In the genomic region with DNA sequence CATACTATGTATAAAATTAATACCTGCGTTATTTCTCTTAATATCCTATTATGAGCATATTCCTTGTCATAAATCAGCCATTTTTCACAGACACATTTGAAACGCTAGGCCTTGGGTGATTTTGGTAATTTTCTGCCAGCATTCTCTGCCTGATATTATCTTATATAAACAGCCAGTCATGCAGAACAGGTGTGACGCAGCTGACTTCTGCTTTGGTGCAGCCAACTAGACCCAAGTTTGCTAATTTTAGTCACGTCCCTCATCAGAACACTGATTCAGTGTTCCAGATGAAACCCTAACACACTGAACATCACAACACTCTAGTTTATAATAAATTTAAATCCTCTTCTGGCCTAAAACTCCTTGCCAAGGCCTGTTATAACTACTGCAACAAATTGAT, we compare ENCODE assay signal across 17 cellular contexts.
DNase-seq lines count a peak whose midpoint lies in the region; ATAC-seq, FAIRE-seq and TF ChIP-seq lines count a peak whose summit lies in the region.
"Had no signal": no experiment of that assay in that cellular context is flagged by ENCODE, and none has a peak within 500 bp of the region (broad histone marks: within the 10 kb centered on the region; RNA-seq: fewer than 3 reads in every experiment).

No MANE protein-coding gene starts in this region.

- no peak overlapping the region for H3K27ac Mint-ChIP-seq in memory B cell
- H3K27ac Mint-ChIP-seq in immature natural killer cell: no peak overlapping the region
- H3K27ac Mint-ChIP-seq: activated CD8-positive, alpha-beta T cell treated with anti-CD3 and anti-CD28 coated beads for 36 hours had no signal

- no peak overlapping the region for H3K4me2 ChIP-seq in neuronal stem cell (ENCODE audit: insufficient read depth, low read length, poor library complexity, severe bottlenecking)

- no peak overlapping the region for H2BK15ac ChIP-seq in neuronal stem cell (ENCODE audit: low read length)

- H2BK5ac ChIP-seq in neuronal stem cell (ENCODE audit: low read length): no peak overlapping the region

- H3K36me3 Mint-ChIP-seq in memory B cell (no peaks in the 10 kb centered on the region), immature natural killer cell (no peaks in the 10 kb centered on the region)

- H3K4me1 ChIP-seq in SJCRH30 (peaks cover 28% of the 10 kb centered on the region), neuronal stem cell (ENCODE audit: control insufficient read depth in 2 of 2, insufficient read depth in 1 of 2, low read depth in 1 of 2, low read length in 2 of 2) (no peaks in the 10 kb centered on the region)
- H3K4me1 ChIP-seq: left ventricle myocardium inferior, transverse colon had no signal

- no peak for FAIRE-seq in GM19239 (lab: Jason Lieb, UNC)
- FAIRE-seq: D721Med, TTC549 had no signal

- no peak overlapping the region for H3K4me3 ChIP-seq in LNCaP clone FGC (ENCODE audit: low read depth, low read length)
- no peak overlapping the region for H3K4me3 ChIP-seq in SJCRH30
- H3K4me3 ChIP-seq in neuronal stem cell (ENCODE audit: low read length in 2 of 2): no peak overlapping the region
- H3K4me3 ChIP-seq: left ventricle myocardium inferior, SK-N-MC, transverse colon had no signal

- H3K4me1 Mint-ChIP-seq in memory B cell (peaks cover 3% of the 10 kb centered on the region), immature natural killer cell (no peaks in the 10 kb centered on the region)

- no peak overlapping the region for H3K14ac ChIP-seq in neuronal stem cell (ENCODE audit: low read length)

- no CpG with 5 or more reads among the region's 4 CpGs for WGBS in neuronal stem cell (ENCODE audit: extremely low coverage in 2 of 2, insufficient read length in 2 of 2, insufficient replicate concordance in 1 of 2), 2 donors

- H2BK120ac ChIP-seq in neuronal stem cell (ENCODE audit: low read depth, low read length): no peak overlapping the region

- H2BK12ac ChIP-seq in neuronal stem cell (ENCODE audit: low read length): no peak overlapping the region

- DNase-seq in Ammon's horn (ENCODE audit: low spot score): peak; percentile 73
- peak; percentile 39 for DNase-seq in LNCaP clone FGC (ENCODE audit: low read depth)
- DNase-seq in SJCRH30: peak; percentile 88 to 91
- DNase-seq in memory B cell (ENCODE audit: low spot score in 2 of 2): no peak
- no peak for DNase-seq in neuronal stem cell (ENCODE audit: low spot score)
- DNase-seq in immature natural killer cell: no peak
- DNase-seq in GM19239 (ENCODE audit: insufficient read length, low spot score): no peak
- no peak for DNase-seq in cerebellar cortex (ENCODE audit: low spot score)
- DNase-seq: activated CD8-positive, alpha-beta T cell treated with anti-CD3 and anti-CD28 coated beads for 36 hours; cortex of kidney; left ventricle myocardium inferior; right cardiac atrium; stimulated activated CD4-positive, alpha-beta T cell treated with anti-CD3 and anti-CD28 coated beads, Interleukin-2, amount 100 ng/mL, for 24 hours; transverse colon had no signal

- no peak overlapping the region for H3K9ac ChIP-seq in neuronal stem cell (ENCODE audit: low read depth, low read length, poor library complexity)

- H3K27me3 Mint-ChIP-seq in memory B cell: peaks cover 2% of the 10 kb centered on the region
- peaks cover 0 to 2% (median 0%) of the 10 kb centered on the region in 3 donors for H3K27me3 Mint-ChIP-seq in immature natural killer cell (ENCODE audit: low read depth in 3 of 3)
- H3K27me3 Mint-ChIP-seq: activated CD8-positive, alpha-beta T cell treated with anti-CD3 and anti-CD28 coated beads for 36 hours had no signal

- H3K9me3 Mint-ChIP-seq in memory B cell (no peaks in the 10 kb centered on the region), immature natural killer cell (peaks cover 0 to 13% (median 4%) of the 10 kb centered on the region in 6 donors)
- H3K9me3 Mint-ChIP-seq: activated CD8-positive, alpha-beta T cell treated with anti-CD3 and anti-CD28 coated beads for 36 hours had no signal

- no peak overlapping the region for H3K23ac ChIP-seq in neuronal stem cell (ENCODE audit: low read depth, low read length, poor library complexity)

- peak; percentile 53 for ATAC-seq in memory B cell (ENCODE audit: low read depth)
- ATAC-seq: activated CD8-positive, alpha-beta T cell treated with anti-CD3 and anti-CD28 coated beads for 36 hours; right cardiac atrium had no signal

- H4K8ac ChIP-seq in neuronal stem cell (ENCODE audit: low read depth, low read length): no peak overlapping the region

- no peak overlapping the region for H4K91ac ChIP-seq in neuronal stem cell (ENCODE audit: low read depth, low read length, poor library complexity)

- H3K4me3 Mint-ChIP-seq in memory B cell (no peak overlapping the region), immature natural killer cell (no peak overlapping the region)
- H3K4me3 Mint-ChIP-seq: activated CD8-positive, alpha-beta T cell treated with anti-CD3 and anti-CD28 coated beads for 36 hours had no signal

- no peak overlapping the region for H3K18ac ChIP-seq in neuronal stem cell (ENCODE audit: low read length)

- H3K4ac ChIP-seq in neuronal stem cell (ENCODE audit: low read length): no peak overlapping the region

- H3K79me1 ChIP-seq in neuronal stem cell (ENCODE audit: low read depth, low read length): no peaks in the 10 kb centered on the region

- H3K9me3 ChIP-seq in SJCRH30 (replicated peaks) (0 out of 2 replicates have a peak, but pooled peaks cover 4% of the 10 kb centered on the region), neuronal stem cell (replicated peaks in 1 of 2; ENCODE audit: control insufficient read depth in 2 of 2, insufficient read depth in 1 of 2, low read depth in 1 of 2, low read length in 2 of 2) (no peaks in the 10 kb centered on the region)
- H3K9me3 ChIP-seq: left ventricle myocardium inferior, transverse colon had no signal

- H3K36me3 ChIP-seq in SJCRH30 (no peaks in the 10 kb centered on the region), neuronal stem cell (replicated peaks in 1 of 2; ENCODE audit: control insufficient read depth in 2 of 2, insufficient read depth in 2 of 2, low read length in 2 of 2) (no peaks in the 10 kb centered on the region)
- H3K36me3 ChIP-seq: left ventricle myocardium inferior, transverse colon had no signal

- H3K27me3 ChIP-seq in SJCRH30: no peaks in the 10 kb centered on the region
- no peaks in the 10 kb centered on the region for H3K27me3 ChIP-seq in neuronal stem cell (ENCODE audit: control insufficient read depth in 3 of 3, insufficient read depth in 3 of 3, low read depth in 1 of 3, low read length in 3 of 3)
- H3K27me3 ChIP-seq: transverse colon had no signal

- no peak for TF ChIP-seq CTCF in LNCaP clone FGC (IDR thresholded peaks at IDR 0.05; ENCODE audit: control insufficient read depth, extremely low read depth, insufficient read depth)

- H2AFZ ChIP-seq in neuronal stem cell (ENCODE audit: low read length): no peak overlapping the region

- H3K27ac ChIP-seq in SJCRH30 (peak overlapping the region; percentile 77), neuronal stem cell (replicated peaks; ENCODE audit: low read length) (no peak overlapping the region)
- H3K27ac ChIP-seq: left ventricle myocardium inferior, SK-N-MC, transverse colon had no signal

- no peak overlapping the region for H2AK5ac ChIP-seq in neuronal stem cell (ENCODE audit: low read depth, low read length)

Comparison
In these comparisons a context has a peak if more than half of its experiments do, and no peak if none do; other contexts are left out.
1. DNase-seq: peak in Ammon's horn (single experiment), LNCaP clone FGC (single experiment) and SJCRH30 (2 of 2); none in memory B cell (0 of 2), neuronal stem cell (single experiment), immature natural killer cell (0 of 3), GM19239 (single experiment) and cerebellar cortex (single experiment).